12 cellular contexts compared by ENCODE assay signal in the genomic region with DNA sequence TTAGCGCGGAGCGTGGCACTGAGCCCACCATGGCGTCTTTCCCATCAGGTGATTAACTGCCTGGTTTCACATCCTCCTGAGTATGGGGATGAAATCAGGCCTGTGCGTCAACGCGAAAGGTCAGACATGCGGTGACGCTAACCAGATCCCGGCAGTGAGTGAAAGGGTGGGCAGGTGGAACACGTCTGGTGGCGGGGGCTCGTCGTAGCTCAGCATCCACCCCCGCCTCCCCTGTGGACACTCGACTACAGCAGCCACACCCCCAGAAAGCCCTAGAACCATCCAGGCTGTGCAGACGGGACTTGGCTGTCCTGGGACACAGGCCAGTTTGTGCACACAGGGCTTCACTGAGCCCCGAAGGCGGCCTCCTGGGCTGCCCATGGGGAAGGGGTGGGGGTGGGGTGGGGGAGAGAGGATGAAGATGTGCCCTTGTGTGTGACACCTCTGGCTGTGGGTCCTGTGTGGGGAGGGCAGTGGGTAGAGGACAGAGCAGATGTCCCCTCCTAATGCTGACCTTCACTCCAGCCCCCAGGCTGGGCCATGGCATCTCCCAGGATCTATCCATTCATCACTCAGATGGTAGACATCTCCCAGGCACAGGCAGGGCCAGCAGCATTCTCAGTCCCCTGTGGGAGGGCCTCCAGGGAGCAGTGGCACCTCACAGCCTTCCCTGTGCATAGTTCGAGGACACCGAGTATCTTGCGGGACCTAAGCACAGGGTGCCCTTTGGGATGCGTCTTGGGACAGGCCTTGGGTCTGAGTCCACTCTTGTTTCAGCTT. TPM values are rescaled to one million over a fixed set of nuclear protein-coding genes. Genes with fewer than 3 reads are reported as not detected.
DNase-seq lines count a peak whose midpoint lies in the region; ATAC-seq lines count a peak whose summit lies in the region.
"Had no signal": no experiment of that assay in that cellular context is flagged by ENCODE, and none has a peak within 500 bp of the region (broad histone marks: within the 10 kb centered on the region; RNA-seq: fewer than 3 reads in every experiment).

No MANE protein-coding gene starts in this region.

- DNase-seq in ELF-1 (ENCODE audit: low read depth, low spot score) (peak; percentile 66), cerebellum (ENCODE audit: low spot score) (peak; percentile 44), islet precursor cell (peak; percentile 76), skeletal muscle cell (ENCODE audit: low read depth) (peak; percentile 95), NCI-H510A (lab: John Stamatoyannopoulos, UW) (no peak), NCI-H524 (lab: John Stamatoyannopoulos, UW) (no peak), NCI-H2081 treated with DMSO at 0.1 percent for 48 hours (lab: John Stamatoyannopoulos, UW) (no peak)
- DNase-seq: activated gamma-delta T cell; effector memory CD4-positive, alpha-beta T cell; SJCRH30 had no signal

- ATAC-seq in HG03571 (IDR thresholded peaks at IDR 0.05; ENCODE audit: unreplicated experiment), result no peak

- H3K4me3 ChIP-seq in skeletal muscle cell (ENCODE audit: low read depth, low read length), result no peak overlapping the region
- H3K4me3 ChIP-seq: pancreas, SJCRH30 had no signal

RNA-seq across cellular contexts. Expression of a gene that starts 27.5 kb away (rescaled TPM):
- total RNA-seq in cerebellum, result 4.6 TPM
- total RNA-seq: SJCRH30 had no signal

Comparison
In these comparisons a context has a peak if more than half of its experiments do, and no peak if none do; other contexts are left out.
1. DNase-seq: peak in ELF-1 (single experiment), cerebellum (single experiment), islet precursor cell (single experiment) and skeletal muscle cell (single experiment); none in NCI-H510A (single experiment), NCI-H524 (0 of 2) and NCI-H2081 treated with DMSO at 0.1 percent for 48 hours (single experiment).